2 cellular contexts compared by ENCODE assay signal in genomic region chr14:22533057-22533704, GRCh38.
TF ChIP-seq lines count a peak whose summit lies in the region.

No MANE protein-coding gene starts in this region.

TF ChIP-seq in SK-N-SH, 30 proteins besides CTCF, POLR2A, EP300 and RAD21 (continued from another document):
- TF ChIP-seq, protein P1, sequence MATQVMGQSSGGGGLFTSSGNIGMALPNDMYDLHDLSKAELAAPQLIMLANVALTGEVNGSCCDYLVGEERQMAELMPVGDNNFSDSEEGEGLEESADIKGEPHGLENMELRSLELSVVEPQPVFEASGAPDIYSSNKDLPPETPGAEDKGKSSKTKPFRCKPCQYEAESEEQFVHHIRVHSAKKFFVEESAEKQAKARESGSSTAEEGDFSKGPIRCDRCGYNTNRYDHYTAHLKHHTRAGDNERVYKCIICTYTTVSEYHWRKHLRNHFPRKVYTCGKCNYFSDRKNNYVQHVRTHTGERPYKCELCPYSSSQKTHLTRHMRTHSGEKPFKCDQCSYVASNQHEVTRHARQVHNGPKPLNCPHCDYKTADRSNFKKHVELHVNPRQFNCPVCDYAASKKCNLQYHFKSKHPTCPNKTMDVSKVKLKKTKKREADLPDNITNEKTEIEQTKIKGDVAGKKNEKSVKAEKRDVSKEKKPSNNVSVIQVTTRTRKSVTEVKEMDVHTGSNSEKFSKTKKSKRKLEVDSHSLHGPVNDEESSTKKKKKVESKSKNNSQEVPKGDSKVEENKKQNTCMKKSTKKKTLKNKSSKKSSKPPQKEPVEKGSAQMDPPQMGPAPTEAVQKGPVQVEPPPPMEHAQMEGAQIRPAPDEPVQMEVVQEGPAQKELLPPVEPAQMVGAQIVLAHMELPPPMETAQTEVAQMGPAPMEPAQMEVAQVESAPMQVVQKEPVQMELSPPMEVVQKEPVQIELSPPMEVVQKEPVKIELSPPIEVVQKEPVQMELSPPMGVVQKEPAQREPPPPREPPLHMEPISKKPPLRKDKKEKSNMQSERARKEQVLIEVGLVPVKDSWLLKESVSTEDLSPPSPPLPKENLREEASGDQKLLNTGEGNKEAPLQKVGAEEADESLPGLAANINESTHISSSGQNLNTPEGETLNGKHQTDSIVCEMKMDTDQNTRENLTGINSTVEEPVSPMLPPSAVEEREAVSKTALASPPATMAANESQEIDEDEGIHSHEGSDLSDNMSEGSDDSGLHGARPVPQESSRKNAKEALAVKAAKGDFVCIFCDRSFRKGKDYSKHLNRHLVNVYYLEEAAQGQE (IDR thresholded peaks at IDR 0.05; ENCODE audit: low read depth, low read length) = no peak
- no peak for TF ChIP-seq PBX3 (IDR thresholded peaks at IDR 0.05)
- TF ChIP-seq, protein P2, sequence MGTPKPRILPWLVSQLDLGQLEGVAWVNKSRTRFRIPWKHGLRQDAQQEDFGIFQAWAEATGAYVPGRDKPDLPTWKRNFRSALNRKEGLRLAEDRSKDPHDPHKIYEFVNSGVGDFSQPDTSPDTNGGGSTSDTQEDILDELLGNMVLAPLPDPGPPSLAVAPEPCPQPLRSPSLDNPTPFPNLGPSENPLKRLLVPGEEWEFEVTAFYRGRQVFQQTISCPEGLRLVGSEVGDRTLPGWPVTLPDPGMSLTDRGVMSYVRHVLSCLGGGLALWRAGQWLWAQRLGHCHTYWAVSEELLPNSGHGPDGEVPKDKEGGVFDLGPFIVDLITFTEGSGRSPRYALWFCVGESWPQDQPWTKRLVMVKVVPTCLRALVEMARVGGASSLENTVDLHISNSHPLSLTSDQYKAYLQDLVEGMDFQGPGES (IDR thresholded peaks at IDR 0.05; ENCODE audit: low read depth, low read length) = no peak

TF ChIP-seq in SK-N-SH treated with all-trans-retinoic acid at 6 μM for 48 hours, 23 proteins besides CTCF, POLR2A, EP300 and RAD21 (continued from another document):
- TF ChIP-seq, protein P3, sequence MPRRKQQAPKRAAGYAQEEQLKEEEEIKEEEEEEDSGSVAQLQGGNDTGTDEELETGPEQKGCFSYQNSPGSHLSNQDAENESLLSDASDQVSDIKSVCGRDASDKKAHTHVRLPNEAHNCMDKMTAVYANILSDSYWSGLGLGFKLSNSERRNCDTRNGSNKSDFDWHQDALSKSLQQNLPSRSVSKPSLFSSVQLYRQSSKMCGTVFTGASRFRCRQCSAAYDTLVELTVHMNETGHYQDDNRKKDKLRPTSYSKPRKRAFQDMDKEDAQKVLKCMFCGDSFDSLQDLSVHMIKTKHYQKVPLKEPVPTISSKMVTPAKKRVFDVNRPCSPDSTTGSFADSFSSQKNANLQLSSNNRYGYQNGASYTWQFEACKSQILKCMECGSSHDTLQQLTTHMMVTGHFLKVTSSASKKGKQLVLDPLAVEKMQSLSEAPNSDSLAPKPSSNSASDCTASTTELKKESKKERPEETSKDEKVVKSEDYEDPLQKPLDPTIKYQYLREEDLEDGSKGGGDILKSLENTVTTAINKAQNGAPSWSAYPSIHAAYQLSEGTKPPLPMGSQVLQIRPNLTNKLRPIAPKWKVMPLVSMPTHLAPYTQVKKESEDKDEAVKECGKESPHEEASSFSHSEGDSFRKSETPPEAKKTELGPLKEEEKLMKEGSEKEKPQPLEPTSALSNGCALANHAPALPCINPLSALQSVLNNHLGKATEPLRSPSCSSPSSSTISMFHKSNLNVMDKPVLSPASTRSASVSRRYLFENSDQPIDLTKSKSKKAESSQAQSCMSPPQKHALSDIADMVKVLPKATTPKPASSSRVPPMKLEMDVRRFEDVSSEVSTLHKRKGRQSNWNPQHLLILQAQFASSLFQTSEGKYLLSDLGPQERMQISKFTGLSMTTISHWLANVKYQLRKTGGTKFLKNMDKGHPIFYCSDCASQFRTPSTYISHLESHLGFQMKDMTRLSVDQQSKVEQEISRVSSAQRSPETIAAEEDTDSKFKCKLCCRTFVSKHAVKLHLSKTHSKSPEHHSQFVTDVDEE (CRISPR knock-in tag; IDR thresholded peaks at IDR 0.05) = no peak
- TF ChIP-seq, protein P4, sequence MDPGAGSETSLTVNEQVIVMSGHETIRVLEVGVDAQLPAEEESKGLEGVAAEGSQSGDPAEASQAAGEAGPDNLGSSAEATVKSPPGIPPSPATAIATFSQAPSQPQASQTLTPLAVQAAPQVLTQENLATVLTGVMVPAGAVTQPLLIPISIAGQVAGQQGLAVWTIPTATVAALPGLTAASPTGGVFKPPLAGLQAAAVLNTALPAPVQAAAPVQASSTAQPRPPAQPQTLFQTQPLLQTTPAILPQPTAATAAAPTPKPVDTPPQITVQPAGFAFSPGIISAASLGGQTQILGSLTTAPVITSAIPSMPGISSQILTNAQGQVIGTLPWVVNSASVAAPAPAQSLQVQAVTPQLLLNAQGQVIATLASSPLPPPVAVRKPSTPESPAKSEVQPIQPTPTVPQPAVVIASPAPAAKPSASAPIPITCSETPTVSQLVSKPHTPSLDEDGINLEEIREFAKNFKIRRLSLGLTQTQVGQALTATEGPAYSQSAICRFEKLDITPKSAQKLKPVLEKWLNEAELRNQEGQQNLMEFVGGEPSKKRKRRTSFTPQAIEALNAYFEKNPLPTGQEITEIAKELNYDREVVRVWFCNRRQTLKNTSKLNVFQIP (CRISPR knock-in tag; IDR thresholded peaks at IDR 0.05; ENCODE audit: borderline replicate concordance, low read depth) = no peak
- no peak for TF ChIP-seq ARNTL (CRISPR knock-in tag; IDR thresholded peaks at IDR 0.05; ENCODE audit: borderline replicate concordance, low read depth)
- TF ChIP-seq, protein P5, sequence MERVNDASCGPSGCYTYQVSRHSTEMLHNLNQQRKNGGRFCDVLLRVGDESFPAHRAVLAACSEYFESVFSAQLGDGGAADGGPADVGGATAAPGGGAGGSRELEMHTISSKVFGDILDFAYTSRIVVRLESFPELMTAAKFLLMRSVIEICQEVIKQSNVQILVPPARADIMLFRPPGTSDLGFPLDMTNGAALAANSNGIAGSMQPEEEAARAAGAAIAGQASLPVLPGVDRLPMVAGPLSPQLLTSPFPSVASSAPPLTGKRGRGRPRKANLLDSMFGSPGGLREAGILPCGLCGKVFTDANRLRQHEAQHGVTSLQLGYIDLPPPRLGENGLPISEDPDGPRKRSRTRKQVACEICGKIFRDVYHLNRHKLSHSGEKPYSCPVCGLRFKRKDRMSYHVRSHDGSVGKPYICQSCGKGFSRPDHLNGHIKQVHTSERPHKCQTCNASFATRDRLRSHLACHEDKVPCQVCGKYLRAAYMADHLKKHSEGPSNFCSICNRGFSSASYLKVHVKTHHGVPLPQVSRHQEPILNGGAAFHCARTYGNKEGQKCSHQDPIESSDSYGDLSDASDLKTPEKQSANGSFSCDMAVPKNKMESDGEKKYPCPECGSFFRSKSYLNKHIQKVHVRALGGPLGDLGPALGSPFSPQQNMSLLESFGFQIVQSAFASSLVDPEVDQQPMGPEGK (CRISPR knock-in tag; IDR thresholded peaks at IDR 0.05; ENCODE audit: borderline replicate concordance) = no peak
- TF ChIP-seq CSRNP3 (CRISPR knock-in tag; IDR thresholded peaks at IDR 0.05) = no peak
- TF ChIP-seq SNAI2 (CRISPR knock-in tag; IDR thresholded peaks at IDR 0.05) = no peak
- TF ChIP-seq BACH2 (CRISPR knock-in tag; IDR thresholded peaks at IDR 0.05; ENCODE audit: borderline replicate concordance) = no peak
- TF ChIP-seq GLIS3 (CRISPR knock-in tag; IDR thresholded peaks at IDR 0.05) = no peak
- no peak for TF ChIP-seq TOX (CRISPR knock-in tag; IDR thresholded peaks at IDR 0.05; ENCODE audit: borderline replicate concordance)
